In the genomic region with DNA sequence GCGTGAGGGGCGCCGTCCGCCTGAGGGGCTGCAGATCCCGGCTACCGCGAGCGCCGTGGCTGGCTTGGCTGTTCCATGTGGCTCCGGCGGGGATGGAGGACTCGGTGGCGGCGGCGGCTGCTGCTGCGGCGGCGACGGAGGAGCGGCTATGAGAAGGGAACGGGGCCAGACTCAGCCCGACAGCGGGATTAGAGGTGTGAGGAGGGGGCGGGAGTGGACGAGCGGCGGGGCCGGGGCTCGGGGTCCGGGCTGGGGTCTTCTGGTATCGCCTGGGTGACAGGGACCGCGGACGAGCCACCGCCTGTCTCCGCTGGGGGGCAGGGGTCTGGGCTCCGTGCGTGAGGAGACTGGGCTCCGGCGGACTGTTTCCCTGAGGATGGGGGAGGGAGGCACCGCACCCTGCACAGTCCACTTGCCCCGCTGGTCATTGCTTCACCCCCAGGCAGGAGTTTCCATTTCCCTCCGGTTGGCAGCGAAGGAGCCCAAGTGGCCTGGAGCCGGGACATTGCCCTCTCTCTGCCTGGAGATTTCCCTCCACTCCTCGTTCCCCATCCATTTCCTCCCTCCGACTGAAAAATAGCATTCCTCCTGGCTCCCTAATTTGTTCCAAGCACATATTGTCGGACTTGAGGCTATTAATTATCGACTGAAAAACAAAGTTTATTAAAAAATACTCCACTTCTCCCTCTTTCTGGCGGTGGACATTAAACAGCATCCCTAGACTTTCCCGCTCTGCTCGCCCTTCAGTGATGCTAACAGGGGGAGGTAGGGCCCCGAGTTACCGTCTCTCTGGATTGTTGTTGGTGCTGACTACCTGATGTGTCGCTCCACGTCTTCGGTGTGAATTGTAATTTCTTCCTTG, we compare ENCODE assay signal across 1 cellular context.
TF ChIP-seq lines count a peak whose summit lies in the region.

No MANE protein-coding gene starts in this region.

TF ChIP-seq in HepG2, 621 proteins besides CTCF, POLR2A, EP300 and RAD21 (continued from another document and continues in another):
- TF ChIP-seq PAXIP1 (CRISPR knock-in tag; conservative IDR thresholded peaks at IDR 0.05) (no peak), NFE2L2 (IDR thresholded peaks at IDR 0.05; ENCODE audit: low read length) (peak; percentile 4; the same call in 1 of the 2 replicates), REST (IDR thresholded peaks at IDR 0.05; ENCODE audit: borderline replicate concordance in 1 of 2, low read depth in 1 of 2, low read length in 2 of 2) (peak in 1 of 2 experiments; percentile 48; a peak in 1 of 4 replicates), ZNF605 (CRISPR knock-in tag; IDR thresholded peaks at IDR 0.05) (no peak; the same call in 1 of the 2 replicates), POLR2G (IDR thresholded peaks at IDR 0.05; ENCODE audit: low read depth, low read length) (peak; percentile 86), PAF1 (CRISPR knock-in tag; IDR thresholded peaks at IDR 0.05) (peak; percentile 84), ZFP1 (CRISPR knock-in tag; IDR thresholded peaks at IDR 0.05) (peak; percentile 49; the same call in 1 of the 2 replicates), SIX4 (CRISPR knock-in tag; IDR thresholded peaks at IDR 0.05) (no peak), NR2F1 (CRISPR knock-in tag; IDR thresholded peaks at IDR 0.05) (peak in 1 of 2 experiments; percentile 9; a peak in 1 of 4 replicates), SP5 (CRISPR knock-in tag; IDR thresholded peaks at IDR 0.05; ENCODE audit: borderline replicate concordance, low read depth) (peak; percentile 37; the same call in 1 of the 2 replicates), CBFB (CRISPR knock-in tag; IDR thresholded peaks at IDR 0.05) (peak; percentile 65), ZNF562 (CRISPR knock-in tag; IDR thresholded peaks at IDR 0.05; ENCODE audit: borderline replicate concordance) (no peak), ZBTB7B (CRISPR knock-in tag; IDR thresholded peaks at IDR 0.05) (peak; percentile 67), NFE2 (CRISPR knock-in tag; IDR thresholded peaks at IDR 0.05) (no peak), NFAT5 (CRISPR knock-in tag; IDR thresholded peaks at IDR 0.05) (no peak), KAT2B (IDR thresholded peaks at IDR 0.05; ENCODE audit: borderline replicate concordance, low read depth, low read length) (no peak), AHR (CRISPR knock-in tag; IDR thresholded peaks at IDR 0.05) (0 out of 2 replicates have a peak, but pooled peaks have one; percentile 65), TOPORS (CRISPR knock-in tag; IDR thresholded peaks at IDR 0.05) (0 out of 2 replicates have a peak, but pooled peaks have one; percentile 44), MTF2 (CRISPR knock-in tag; IDR thresholded peaks at IDR 0.05; ENCODE audit: borderline replicate concordance) (no peak), MED1 (CRISPR knock-in tag; IDR thresholded peaks at IDR 0.05) (peak; percentile 61)
- TF ChIP-seq, protein P1, sequence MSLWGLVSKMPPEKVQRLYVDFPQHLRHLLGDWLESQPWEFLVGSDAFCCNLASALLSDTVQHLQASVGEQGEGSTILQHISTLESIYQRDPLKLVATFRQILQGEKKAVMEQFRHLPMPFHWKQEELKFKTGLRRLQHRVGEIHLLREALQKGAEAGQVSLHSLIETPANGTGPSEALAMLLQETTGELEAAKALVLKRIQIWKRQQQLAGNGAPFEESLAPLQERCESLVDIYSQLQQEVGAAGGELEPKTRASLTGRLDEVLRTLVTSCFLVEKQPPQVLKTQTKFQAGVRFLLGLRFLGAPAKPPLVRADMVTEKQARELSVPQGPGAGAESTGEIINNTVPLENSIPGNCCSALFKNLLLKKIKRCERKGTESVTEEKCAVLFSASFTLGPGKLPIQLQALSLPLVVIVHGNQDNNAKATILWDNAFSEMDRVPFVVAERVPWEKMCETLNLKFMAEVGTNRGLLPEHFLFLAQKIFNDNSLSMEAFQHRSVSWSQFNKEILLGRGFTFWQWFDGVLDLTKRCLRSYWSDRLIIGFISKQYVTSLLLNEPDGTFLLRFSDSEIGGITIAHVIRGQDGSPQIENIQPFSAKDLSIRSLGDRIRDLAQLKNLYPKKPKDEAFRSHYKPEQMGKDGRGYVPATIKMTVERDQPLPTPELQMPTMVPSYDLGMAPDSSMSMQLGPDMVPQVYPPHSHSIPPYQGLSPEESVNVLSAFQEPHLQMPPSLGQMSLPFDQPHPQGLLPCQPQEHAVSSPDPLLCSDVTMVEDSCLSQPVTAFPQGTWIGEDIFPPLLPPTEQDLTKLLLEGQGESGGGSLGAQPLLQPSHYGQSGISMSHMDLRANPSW (CRISPR knock-in tag; IDR thresholded peaks at IDR 0.05; ENCODE audit: borderline replicate concordance), result no peak
- TF ChIP-seq, protein P2, sequence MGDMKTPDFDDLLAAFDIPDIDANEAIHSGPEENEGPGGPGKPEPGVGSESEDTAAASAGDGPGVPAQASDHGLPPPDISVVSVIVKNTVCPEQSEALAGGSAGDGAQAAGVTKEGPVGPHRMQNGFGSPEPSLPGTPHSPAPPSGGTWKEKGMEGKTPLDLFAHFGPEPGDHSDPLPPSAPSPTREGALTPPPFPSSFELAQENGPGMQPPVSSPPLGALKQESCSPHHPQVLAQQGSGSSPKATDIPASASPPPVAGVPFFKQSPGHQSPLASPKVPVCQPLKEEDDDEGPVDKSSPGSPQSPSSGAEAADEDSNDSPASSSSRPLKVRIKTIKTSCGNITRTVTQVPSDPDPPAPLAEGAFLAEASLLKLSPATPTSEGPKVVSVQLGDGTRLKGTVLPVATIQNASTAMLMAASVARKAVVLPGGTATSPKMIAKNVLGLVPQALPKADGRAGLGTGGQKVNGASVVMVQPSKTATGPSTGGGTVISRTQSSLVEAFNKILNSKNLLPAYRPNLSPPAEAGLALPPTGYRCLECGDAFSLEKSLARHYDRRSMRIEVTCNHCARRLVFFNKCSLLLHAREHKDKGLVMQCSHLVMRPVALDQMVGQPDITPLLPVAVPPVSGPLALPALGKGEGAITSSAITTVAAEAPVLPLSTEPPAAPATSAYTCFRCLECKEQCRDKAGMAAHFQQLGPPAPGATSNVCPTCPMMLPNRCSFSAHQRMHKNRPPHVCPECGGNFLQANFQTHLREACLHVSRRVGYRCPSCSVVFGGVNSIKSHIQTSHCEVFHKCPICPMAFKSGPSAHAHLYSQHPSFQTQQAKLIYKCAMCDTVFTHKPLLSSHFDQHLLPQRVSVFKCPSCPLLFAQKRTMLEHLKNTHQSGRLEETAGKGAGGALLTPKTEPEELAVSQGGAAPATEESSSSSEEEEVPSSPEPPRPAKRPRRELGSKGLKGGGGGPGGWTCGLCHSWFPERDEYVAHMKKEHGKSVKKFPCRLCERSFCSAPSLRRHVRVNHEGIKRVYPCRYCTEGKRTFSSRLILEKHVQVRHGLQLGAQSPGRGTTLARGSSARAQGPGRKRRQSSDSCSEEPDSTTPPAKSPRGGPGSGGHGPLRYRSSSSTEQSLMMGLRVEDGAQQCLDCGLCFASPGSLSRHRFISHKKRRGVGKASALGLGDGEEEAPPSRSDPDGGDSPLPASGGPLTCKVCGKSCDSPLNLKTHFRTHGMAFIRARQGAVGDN (CRISPR knock-in tag; IDR thresholded peaks at IDR 0.05), result peak; percentile 84
- TF ChIP-seq, protein P3, sequence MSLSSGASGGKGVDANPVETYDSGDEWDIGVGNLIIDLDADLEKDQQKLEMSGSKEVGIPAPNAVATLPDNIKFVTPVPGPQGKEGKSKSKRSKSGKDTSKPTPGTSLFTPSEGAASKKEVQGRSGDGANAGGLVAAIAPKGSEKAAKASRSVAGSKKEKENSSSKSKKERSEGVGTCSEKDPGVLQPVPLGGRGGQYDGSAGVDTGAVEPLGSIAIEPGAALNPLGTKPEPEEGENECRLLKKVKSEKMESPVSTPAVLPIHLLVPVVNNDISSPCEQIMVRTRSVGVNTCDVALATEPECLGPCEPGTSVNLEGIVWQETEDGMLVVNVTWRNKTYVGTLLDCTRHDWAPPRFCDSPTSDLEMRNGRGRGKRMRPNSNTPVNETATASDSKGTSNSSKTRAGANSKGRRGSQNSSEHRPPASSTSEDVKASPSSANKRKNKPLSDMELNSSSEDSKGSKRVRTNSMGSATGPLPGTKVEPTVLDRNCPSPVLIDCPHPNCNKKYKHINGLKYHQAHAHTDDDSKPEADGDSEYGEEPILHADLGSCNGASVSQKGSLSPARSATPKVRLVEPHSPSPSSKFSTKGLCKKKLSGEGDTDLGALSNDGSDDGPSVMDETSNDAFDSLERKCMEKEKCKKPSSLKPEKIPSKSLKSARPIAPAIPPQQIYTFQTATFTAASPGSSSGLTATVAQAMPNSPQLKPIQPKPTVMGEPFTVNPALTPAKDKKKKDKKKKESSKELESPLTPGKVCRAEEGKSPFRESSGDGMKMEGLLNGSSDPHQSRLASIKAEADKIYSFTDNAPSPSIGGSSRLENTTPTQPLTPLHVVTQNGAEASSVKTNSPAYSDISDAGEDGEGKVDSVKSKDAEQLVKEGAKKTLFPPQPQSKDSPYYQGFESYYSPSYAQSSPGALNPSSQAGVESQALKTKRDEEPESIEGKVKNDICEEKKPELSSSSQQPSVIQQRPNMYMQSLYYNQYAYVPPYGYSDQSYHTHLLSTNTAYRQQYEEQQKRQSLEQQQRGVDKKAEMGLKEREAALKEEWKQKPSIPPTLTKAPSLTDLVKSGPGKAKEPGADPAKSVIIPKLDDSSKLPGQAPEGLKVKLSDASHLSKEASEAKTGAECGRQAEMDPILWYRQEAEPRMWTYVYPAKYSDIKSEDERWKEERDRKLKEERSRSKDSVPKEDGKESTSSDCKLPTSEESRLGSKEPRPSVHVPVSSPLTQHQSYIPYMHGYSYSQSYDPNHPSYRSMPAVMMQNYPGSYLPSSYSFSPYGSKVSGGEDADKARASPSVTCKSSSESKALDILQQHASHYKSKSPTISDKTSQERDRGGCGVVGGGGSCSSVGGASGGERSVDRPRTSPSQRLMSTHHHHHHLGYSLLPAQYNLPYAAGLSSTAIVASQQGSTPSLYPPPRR (CRISPR knock-in tag; IDR thresholded peaks at IDR 0.05; ENCODE audit: borderline replicate concordance), result peak; percentile 70
